1 cellular context compared by ENCODE assay signal in genomic region chr3:133038089-133038730, GRCh38.
TF ChIP-seq lines count a peak whose summit lies in the region.

TMEM108 (plus strand) TSS chr3:133038391.

TF ChIP-seq in HEK293, 187 proteins besides CTCF, POLR2A, EP300 and RAD21 (continued from another document and continues in another):
- TF ChIP-seq, protein P1, sequence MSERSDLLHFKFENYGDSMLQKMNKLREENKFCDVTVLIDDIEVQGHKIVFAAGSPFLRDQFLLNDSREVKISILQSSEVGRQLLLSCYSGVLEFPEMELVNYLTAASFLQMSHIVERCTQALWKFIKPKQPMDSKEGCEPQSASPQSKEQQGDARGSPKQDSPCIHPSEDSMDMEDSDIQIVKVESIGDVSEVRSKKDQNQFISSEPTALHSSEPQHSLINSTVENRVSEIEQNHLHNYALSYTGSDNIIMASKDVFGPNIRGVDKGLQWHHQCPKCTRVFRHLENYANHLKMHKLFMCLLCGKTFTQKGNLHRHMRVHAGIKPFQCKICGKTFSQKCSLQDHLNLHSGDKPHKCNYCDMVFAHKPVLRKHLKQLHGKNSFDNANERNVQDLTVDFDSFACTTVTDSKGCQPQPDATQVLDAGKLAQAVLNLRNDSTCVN (tag by site-specific recombination; optimal IDR thresholded peaks at IDR 0.05): peak; percentile 92
- no peak for TF ChIP-seq ZNF571 (tag by site-specific recombination; IDR thresholded peaks at IDR 0.05)
- TF ChIP-seq ZNF324 (tag by site-specific recombination; IDR thresholded peaks at IDR 0.05): no peak
- TF ChIP-seq ZNF677 (tag by site-specific recombination; IDR thresholded peaks at IDR 0.05): no peak
- TF ChIP-seq ZSCAN23 (tag by site-specific recombination; IDR thresholded peaks at IDR 0.05): no peak
- TF ChIP-seq ZNF561 (tag by site-specific recombination; IDR thresholded peaks at IDR 0.05; ENCODE audit: borderline replicate concordance): no peak
- no peak for TF ChIP-seq ZNF623 (tag by site-specific recombination; IDR thresholded peaks at IDR 0.05)
- 0 out of 2 replicates have a peak, but pooled peaks have one; percentile 24 for TF ChIP-seq KLF17 (tag by site-specific recombination; IDR thresholded peaks at IDR 0.05)
- no peak for TF ChIP-seq MYNN (tag by site-specific recombination; IDR thresholded peaks at IDR 0.05; ENCODE audit: borderline replicate concordance)
- no peak for TF ChIP-seq ZBTB6 (tag by site-specific recombination; IDR thresholded peaks at IDR 0.05)
- no peak for TF ChIP-seq ZNF423 (tag by site-specific recombination; IDR thresholded peaks at IDR 0.05)
- TF ChIP-seq PBX3 (CRISPR knock-in tag; IDR thresholded peaks at IDR 0.05): peak; percentile 50; the same call in 1 of the 2 replicates
- no peak for TF ChIP-seq ZNF133 (tag by site-specific recombination; IDR thresholded peaks at IDR 0.05)
- TF ChIP-seq ZNF10 (tag by site-specific recombination; IDR thresholded peaks at IDR 0.05): no peak
- no peak for TF ChIP-seq OVOL3 (tag by site-specific recombination; IDR thresholded peaks at IDR 0.05)
- TF ChIP-seq HIC1 (tag by site-specific recombination; IDR thresholded peaks at IDR 0.05): no peak
- no peak for TF ChIP-seq ZNF473 (tag by site-specific recombination; IDR thresholded peaks at IDR 0.05)
- TF ChIP-seq ZNF792 (tag by site-specific recombination; IDR thresholded peaks at IDR 0.05): no peak
- no peak for TF ChIP-seq ZNF610 (tag by site-specific recombination; IDR thresholded peaks at IDR 0.05; ENCODE audit: borderline replicate concordance)
- TF ChIP-seq ZNF398 (tag by site-specific recombination; IDR thresholded peaks at IDR 0.05): peak; percentile 54; the same call in 1 of the 2 replicates
- no peak for TF ChIP-seq ZNF654 (tag by site-specific recombination; IDR thresholded peaks at IDR 0.05; ENCODE audit: low read depth)
- no peak for TF ChIP-seq ZNF639 (tag by site-specific recombination; IDR thresholded peaks at IDR 0.05)
- TF ChIP-seq, protein P2, sequence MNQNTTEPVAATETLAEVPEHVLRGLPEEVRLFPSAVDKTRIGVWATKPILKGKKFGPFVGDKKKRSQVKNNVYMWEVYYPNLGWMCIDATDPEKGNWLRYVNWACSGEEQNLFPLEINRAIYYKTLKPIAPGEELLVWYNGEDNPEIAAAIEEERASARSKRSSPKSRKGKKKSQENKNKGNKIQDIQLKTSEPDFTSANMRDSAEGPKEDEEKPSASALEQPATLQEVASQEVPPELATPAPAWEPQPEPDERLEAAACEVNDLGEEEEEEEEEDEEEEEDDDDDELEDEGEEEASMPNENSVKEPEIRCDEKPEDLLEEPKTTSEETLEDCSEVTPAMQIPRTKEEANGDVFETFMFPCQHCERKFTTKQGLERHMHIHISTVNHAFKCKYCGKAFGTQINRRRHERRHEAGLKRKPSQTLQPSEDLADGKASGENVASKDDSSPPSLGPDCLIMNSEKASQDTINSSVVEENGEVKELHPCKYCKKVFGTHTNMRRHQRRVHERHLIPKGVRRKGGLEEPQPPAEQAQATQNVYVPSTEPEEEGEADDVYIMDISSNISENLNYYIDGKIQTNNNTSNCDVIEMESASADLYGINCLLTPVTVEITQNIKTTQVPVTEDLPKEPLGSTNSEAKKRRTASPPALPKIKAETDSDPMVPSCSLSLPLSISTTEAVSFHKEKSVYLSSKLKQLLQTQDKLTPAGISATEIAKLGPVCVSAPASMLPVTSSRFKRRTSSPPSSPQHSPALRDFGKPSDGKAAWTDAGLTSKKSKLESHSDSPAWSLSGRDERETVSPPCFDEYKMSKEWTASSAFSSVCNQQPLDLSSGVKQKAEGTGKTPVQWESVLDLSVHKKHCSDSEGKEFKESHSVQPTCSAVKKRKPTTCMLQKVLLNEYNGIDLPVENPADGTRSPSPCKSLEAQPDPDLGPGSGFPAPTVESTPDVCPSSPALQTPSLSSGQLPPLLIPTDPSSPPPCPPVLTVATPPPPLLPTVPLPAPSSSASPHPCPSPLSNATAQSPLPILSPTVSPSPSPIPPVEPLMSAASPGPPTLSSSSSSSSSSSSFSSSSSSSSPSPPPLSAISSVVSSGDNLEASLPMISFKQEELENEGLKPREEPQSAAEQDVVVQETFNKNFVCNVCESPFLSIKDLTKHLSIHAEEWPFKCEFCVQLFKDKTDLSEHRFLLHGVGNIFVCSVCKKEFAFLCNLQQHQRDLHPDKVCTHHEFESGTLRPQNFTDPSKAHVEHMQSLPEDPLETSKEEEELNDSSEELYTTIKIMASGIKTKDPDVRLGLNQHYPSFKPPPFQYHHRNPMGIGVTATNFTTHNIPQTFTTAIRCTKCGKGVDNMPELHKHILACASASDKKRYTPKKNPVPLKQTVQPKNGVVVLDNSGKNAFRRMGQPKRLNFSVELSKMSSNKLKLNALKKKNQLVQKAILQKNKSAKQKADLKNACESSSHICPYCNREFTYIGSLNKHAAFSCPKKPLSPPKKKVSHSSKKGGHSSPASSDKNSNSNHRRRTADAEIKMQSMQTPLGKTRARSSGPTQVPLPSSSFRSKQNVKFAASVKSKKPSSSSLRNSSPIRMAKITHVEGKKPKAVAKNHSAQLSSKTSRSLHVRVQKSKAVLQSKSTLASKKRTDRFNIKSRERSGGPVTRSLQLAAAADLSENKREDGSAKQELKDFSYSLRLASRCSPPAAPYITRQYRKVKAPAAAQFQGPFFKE (tag by site-specific recombination; IDR thresholded peaks at IDR 0.05; ENCODE audit: borderline replicate concordance): no peak
- TF ChIP-seq ZNF223 (tag by site-specific recombination; IDR thresholded peaks at IDR 0.05): no peak
- TF ChIP-seq, protein P3, sequence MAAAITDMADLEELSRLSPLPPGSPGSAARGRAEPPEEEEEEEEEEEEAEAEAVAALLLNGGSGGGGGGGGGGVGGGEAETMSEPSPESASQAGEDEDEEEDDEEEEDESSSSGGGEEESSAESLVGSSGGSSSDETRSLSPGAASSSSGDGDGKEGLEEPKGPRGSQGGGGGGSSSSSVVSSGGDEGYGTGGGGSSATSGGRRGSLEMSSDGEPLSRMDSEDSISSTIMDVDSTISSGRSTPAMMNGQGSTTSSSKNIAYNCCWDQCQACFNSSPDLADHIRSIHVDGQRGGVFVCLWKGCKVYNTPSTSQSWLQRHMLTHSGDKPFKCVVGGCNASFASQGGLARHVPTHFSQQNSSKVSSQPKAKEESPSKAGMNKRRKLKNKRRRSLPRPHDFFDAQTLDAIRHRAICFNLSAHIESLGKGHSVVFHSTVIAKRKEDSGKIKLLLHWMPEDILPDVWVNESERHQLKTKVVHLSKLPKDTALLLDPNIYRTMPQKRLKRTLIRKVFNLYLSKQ (tag by site-specific recombination; IDR thresholded peaks at IDR 0.05; ENCODE audit: borderline replicate concordance): no peak
- no peak for TF ChIP-seq RBAK (tag by site-specific recombination; IDR thresholded peaks at IDR 0.05)
- TF ChIP-seq ZNF544 (tag by site-specific recombination; IDR thresholded peaks at IDR 0.05): no peak
- TF ChIP-seq, protein P4, sequence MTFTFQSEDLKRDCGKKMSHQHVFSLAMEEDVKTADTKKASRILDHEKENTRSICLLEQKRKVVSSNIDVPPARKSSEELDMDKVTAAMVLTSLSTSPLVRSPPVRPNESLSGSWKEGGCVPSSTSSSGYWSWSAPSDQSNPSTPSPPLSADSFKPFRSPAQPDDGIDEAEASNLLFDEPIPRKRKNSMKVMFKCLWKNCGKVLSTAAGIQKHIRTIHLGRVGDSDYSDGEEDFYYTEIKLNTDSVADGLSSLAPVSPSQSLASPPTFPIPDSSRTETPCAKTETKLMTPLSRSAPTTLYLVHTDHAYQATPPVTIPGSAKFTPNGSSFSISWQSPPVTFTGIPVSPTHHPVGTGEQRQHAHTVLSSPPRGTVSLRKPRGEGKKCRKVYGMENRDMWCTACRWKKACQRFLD (tag by site-specific recombination; IDR thresholded peaks at IDR 0.05): no peak
- TF ChIP-seq ZNF138 (tag by site-specific recombination; IDR thresholded peaks at IDR 0.05; ENCODE audit: borderline replicate concordance): no peak
- TF ChIP-seq, protein P5, sequence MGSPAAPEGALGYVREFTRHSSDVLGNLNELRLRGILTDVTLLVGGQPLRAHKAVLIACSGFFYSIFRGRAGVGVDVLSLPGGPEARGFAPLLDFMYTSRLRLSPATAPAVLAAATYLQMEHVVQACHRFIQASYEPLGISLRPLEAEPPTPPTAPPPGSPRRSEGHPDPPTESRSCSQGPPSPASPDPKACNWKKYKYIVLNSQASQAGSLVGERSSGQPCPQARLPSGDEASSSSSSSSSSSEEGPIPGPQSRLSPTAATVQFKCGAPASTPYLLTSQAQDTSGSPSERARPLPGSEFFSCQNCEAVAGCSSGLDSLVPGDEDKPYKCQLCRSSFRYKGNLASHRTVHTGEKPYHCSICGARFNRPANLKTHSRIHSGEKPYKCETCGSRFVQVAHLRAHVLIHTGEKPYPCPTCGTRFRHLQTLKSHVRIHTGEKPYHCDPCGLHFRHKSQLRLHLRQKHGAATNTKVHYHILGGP (tag by site-specific recombination; IDR thresholded peaks at IDR 0.05): no peak
- no peak for TF ChIP-seq ZBTB48 (tag by site-specific recombination; IDR thresholded peaks at IDR 0.05)
